Comparison of ENCODE assay signal across 35 cellular contexts in genomic region chr2:167001165-167001564, GRCh38.
"Had no signal": no experiment of that assay in that cellular context is flagged by ENCODE, and none has a peak within 500 bp of the region (broad histone marks: within the 10 kb centered on the region; RNA-seq: fewer than 3 reads in every experiment).

No MANE protein-coding gene starts in this region.

- H3K4me3 ChIP-seq: MG63 had no signal

- H3K36me3 ChIP-seq: MG63 had no signal

- H3K27me3 ChIP-seq: MG63 had no signal

- DNase-seq: Karpas-422, Kasumi-1, MG63, MM.1S, MV-4-11, NCI-H1048, NCI-H1092, NCI-H1092 treated with DMSO at 0.1 percent for 48 hours, NCI-H1105, NCI-H1105 treated with DMSO at 0.1 percent for 48 hours, NCI-H1417, NCI-H1417 treated with DMSO at 0.1 percent for 48 hours, NCI-H1436, NCI-H1436 treated with DMSO at 0.1 percent for 48 hours, NCI-H146, NCI-H1694, NCI-H1694 treated with DMSO at 0.1 percent for 48 hours, NCI-H187, NCI-H187 treated with DMSO at 0.1 percent for 48 hours, NCI-H1930, NCI-H2029, NCI-H2029 treated with DMSO at 0.1 percent for 48 hours, NCI-H2081 treated with DMSO at 0.1 percent for 48 hours, NCI-H2107, NCI-H2171, NCI-H2171 treated with DMSO at 0.1 percent for 48 hours, NCI-H2227 treated with DMSO at 0.1 percent for 48 hours, NCI-H226, NCI-H345, NCI-H446, NCI-H446 treated with DMSO at 0.1 percent for 48 hours, NCI-H510A, NCI-H510A treated with DMSO at 0.1 percent for 48 hours, NCI-H524, NCI-H524 treated with DMSO at 0.1 percent for 48 hours had no signal

- H3K9me3 ChIP-seq: MG63 had no signal
